8 cellular contexts compared by ENCODE assay signal in the genomic region with DNA sequence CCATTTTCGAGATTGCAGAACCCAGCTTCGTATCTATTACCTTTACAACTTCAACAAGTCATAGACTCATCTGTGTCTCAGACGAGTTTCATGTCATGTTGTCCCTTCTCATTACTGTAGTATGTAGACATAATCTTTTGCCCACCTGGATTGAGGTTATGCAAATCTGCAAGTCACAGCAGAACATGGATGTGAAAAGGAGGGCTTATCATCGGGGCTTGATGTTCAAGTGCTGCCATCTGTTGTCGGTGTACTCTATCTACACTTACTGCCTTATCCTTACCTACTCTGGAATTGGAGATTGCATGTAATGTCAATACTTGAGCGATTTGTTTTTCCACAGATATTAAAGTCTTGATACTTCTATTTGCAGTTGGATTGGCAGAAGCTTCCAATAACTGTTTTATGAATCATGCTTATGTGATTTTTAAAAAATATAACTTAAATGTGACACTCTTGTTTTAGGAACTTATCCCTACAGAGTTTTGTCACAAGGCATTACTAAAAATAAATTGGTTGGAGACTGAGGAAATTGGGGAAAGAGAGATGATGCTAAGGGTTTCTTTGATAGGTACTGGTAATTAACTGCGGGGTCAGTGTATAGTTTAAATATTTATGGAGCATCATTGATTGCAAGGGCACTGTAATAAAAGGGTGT. TPM values are rescaled to one million over a fixed set of nuclear protein-coding genes. Genes with fewer than 3 reads are reported as not detected.
DNase-seq lines count a peak whose midpoint lies in the region; ATAC-seq and TF ChIP-seq lines count a peak whose summit lies in the region.

No MANE protein-coding gene starts in this region.

- TF ChIP-seq CTCF in AG10803 (conservative IDR thresholded peaks at IDR 0.05; ENCODE audit: low read length) (peak; percentile 93), GM13976 (IDR thresholded peaks at IDR 0.05; ENCODE audit: borderline replicate concordance, control extremely low read depth, extremely low read depth, insufficient read depth, missing control alignments) (peak; percentile 58), RWPE1 (conservative IDR thresholded peaks at IDR 0.05; ENCODE audit: low read depth) (peak; percentile 84)

- H3K9me3 ChIP-seq in MG63, result peaks cover 2% of the 10 kb centered on the region; the same call in 1 of the 2 replicates

- POLR2A ChIA-PET in RWPE1 (lab: Yijun Ruan, JAX; ENCODE audit: low non-redundant PET), result no interaction called here

- in situ Hi-C loops in GM13976 (cut with MboI; ENCODE audit: low sequenced_read_pairs, unreplicated experiment), result no loop called here

- no peaks in the 10 kb centered on the region for H3K27me3 ChIP-seq in MG63

- CTCF ChIA-PET in RWPE1 (lab: Yijun Ruan, JAX), result interaction anchor here (0.5 to 1.3 kb wide), 7 partner anchors 24 to 928 kb away, joined by 3 to 9 read pairs (median 3); no protein-coding TSS in a partner anchor

- H3K27ac ChIP-seq in RWPE1, result no peak overlapping the region

- no peak overlapping the region for H3K4me3 ChIP-seq in AG10803 (ENCODE audit: low read length)
- no peak overlapping the region for H3K4me3 ChIP-seq in MG63

- no peaks in the 10 kb centered on the region; the same call in 1 of the 2 replicates for H3K36me3 ChIP-seq in MG63

- peak; percentile 79 for DNase-seq in AG10803 (ENCODE audit: low read depth)
- peak; percentile 64 for DNase-seq in GM13976 (ENCODE audit: low spot score)
- peak; percentile 22 for DNase-seq in MG63
- DNase-seq in RWPE1 (ENCODE audit: low spot score), result peak; percentile 68
- peak; percentile 83 for DNase-seq in astrocyte of the hippocampus (ENCODE audit: low read depth, low spot score)
- DNase-seq in iris pigment epithelial cell (ENCODE audit: low read depth), result peak; percentile 83
- peak; percentile 43 for DNase-seq in stimulated activated CD8-positive, alpha-beta memory T cell treated with anti-CD3 and anti-CD28 coated beads, Interleukin-4, amount 100 ng/mL, for 48 hours

- peak; percentile 48 for ATAC-seq in HG02610 (IDR thresholded peaks at IDR 0.05; ENCODE audit: unreplicated experiment)

RNA-seq across cellular contexts. Expression of gene GOPC, which starts 3.0 kb away (rescaled TPM):
- total RNA-seq in MG63 (2014; rRNA removed; shearing (Covaris generic); ENCODE audit: low replicate concordance), result 15.4 and 18.5 TPM in 2 replicates

Comparison
In these comparisons a context has a peak if more than half of its experiments do, and no peak if none do; other contexts are left out.
1. DNase-seq: peak in every context shown above with its lines; median percentile 83 in astrocyte of the hippocampus; 83 in iris pigment epithelial cell; 79 in AG10803; 68 in RWPE1; 64 in GM13976; 43 in stimulated activated CD8-positive, alpha-beta memory T cell treated with anti-CD3 and anti-CD28 coated beads, Interleukin-4, amount 100 ng/mL, for 48 hours; 22 in MG63.